ENCODE assay signal across 17 cellular contexts in genomic region chr17:38709864-38710602, GRCh38. TPM values are rescaled to one million over a fixed set of nuclear protein-coding genes. Genes with fewer than 3 reads are reported as not detected.
DNase-seq lines count a peak whose midpoint lies in the region; ATAC-seq, FAIRE-seq and TF ChIP-seq lines count a peak whose summit lies in the region.
"Had no signal": no experiment of that assay in that cellular context is flagged by ENCODE, and none has a peak within 500 bp of the region (broad histone marks: within the 10 kb centered on the region; RNA-seq: fewer than 3 reads in every experiment).

No MANE protein-coding gene starts in this region.

- no peak overlapping the region for H2AFZ ChIP-seq in DND-41 (ENCODE audit: low read depth, low read length)

- CTCF ChIA-PET in CD4-positive, alpha-beta memory T cell (lab: Charles Lee; ENCODE audit: partially characterized antibody), result interaction anchor here (0.8 to 6.5 kb wide), 4 partner anchors 18 to 32 kb away, joined by 3 to 34 read pairs (median 8); no protein-coding TSS in a partner anchor
- CTCF ChIA-PET in activated CD8-positive, alpha-beta T cell treated with anti-CD3 and anti-CD28 coated beads, Interleukin-2, amount 10 ng/mL, durations not matched to agents 7 days and 5 days (lab: Charles Lee), result interaction anchor here (1.1 to 1.8 kb wide), 4 partner anchors 13 to 33 kb away, joined by 3 to 14 read pairs (median 4); no protein-coding TSS in a partner anchor

- peaks cover 56% of the 10 kb centered on the region for H3K36me3 ChIP-seq in CD4-positive, alpha-beta memory T cell (ENCODE audit: insufficient read depth, low read length)
- H3K36me3 ChIP-seq in DND-41 (ENCODE audit: insufficient read depth, low read length), result peaks cover 82% of the 10 kb centered on the region
- peaks cover 0 to 9% (median 6%) of the 10 kb centered on the region in 3 donors for H3K36me3 ChIP-seq in pancreas

- TF ChIP-seq CTCF in DND-41 (IDR thresholded peaks at IDR 0.05; ENCODE audit: borderline replicate concordance, extremely low read depth, low read length, poor library complexity, severe bottlenecking) (no peak), pancreas (IDR thresholded peaks at IDR 0.05) (no peak)

- H3K4me1 ChIP-seq in CD4-positive, alpha-beta memory T cell (ENCODE audit: insufficient read depth, low read length), result peaks cover 40% of the 10 kb centered on the region
- peaks cover 22% of the 10 kb centered on the region for H3K4me1 ChIP-seq in DND-41 (ENCODE audit: insufficient read depth, low read length)
- peaks cover 0 to 5% (median 5%) of the 10 kb centered on the region in 3 donors for H3K4me1 ChIP-seq in pancreas

- H3K27ac ChIP-seq in CD4-positive, alpha-beta memory T cell (ENCODE audit: low read depth, low read length), result no peak overlapping the region
- H3K27ac ChIP-seq in DND-41 (ENCODE audit: low read length) (0 out of 2 replicates have a peak overlapping the region, but pooled peaks have one; percentile 30), pancreas (no peak overlapping the region)
- H3K27ac ChIP-seq: C4-2B, gastroesophageal sphincter, HL-60, spleen had no signal

- peak overlapping the region; percentile 67 to 86 (median 80) for H3K27ac Mint-ChIP-seq in CD4-positive, alpha-beta memory T cell
- peak overlapping the region; percentile 56 for H3K27ac Mint-ChIP-seq in activated CD8-positive, alpha-beta T cell treated with anti-CD3 and anti-CD28 coated beads, Interleukin-2, amount 10 ng/mL, durations not matched to agents 7 days and 5 days
- peak overlapping the region; percentile 72 to 94 for H3K27ac Mint-ChIP-seq in natural killer cell treated with Interleukin-12 subunit alpha and Interleukin-12 subunit beta and Interleukin-15 and Interleukin-18, amount 100 ng/mL, for 72 hours

- H3K4me2 ChIP-seq in DND-41 (ENCODE audit: insufficient read depth, low read length), result no peak overlapping the region

- peaks cover 32 to 79% of the 10 kb centered on the region in 2 donors for H3K36me3 Mint-ChIP-seq in CD4-positive, alpha-beta memory T cell
- peaks cover 69% of the 10 kb centered on the region for H3K36me3 Mint-ChIP-seq in activated CD8-positive, alpha-beta T cell treated with anti-CD3 and anti-CD28 coated beads, Interleukin-2, amount 10 ng/mL, durations not matched to agents 7 days and 5 days (ENCODE audit: low read depth)
- peaks cover 21% of the 10 kb centered on the region for H3K36me3 Mint-ChIP-seq in natural killer cell treated with Interleukin-12 subunit alpha and Interleukin-12 subunit beta and Interleukin-15 and Interleukin-18, amount 100 ng/mL, for 72 hours

- H3K4me3 ChIP-seq in CD4-positive, alpha-beta memory T cell (ENCODE audit: low read length in 2 of 2), result no peak overlapping the region
- H3K4me3 ChIP-seq in DND-41 (ENCODE audit: low read depth in 1 of 2, low read length in 2 of 2), result no peak overlapping the region
- no peak overlapping the region for H3K4me3 ChIP-seq in pancreas
- H3K4me3 ChIP-seq: gastroesophageal sphincter, GM12878, spleen had no signal

- H3K9me3 Mint-ChIP-seq in CD4-positive, alpha-beta memory T cell, result no peaks in the 10 kb centered on the region
- no peaks in the 10 kb centered on the region for H3K9me3 Mint-ChIP-seq in activated CD8-positive, alpha-beta T cell treated with anti-CD3 and anti-CD28 coated beads, Interleukin-2, amount 10 ng/mL, durations not matched to agents 7 days and 5 days (ENCODE audit: insufficient read depth)
- H3K9me3 Mint-ChIP-seq in natural killer cell treated with Interleukin-12 subunit alpha and Interleukin-12 subunit beta and Interleukin-15 and Interleukin-18, amount 100 ng/mL, for 72 hours, result no peaks in the 10 kb centered on the region

- intact Hi-C loops in CD4-positive, alpha-beta memory T cell (cut with micrococcal nuclease), result loop anchor here (10.0 kb wide), 1 partner anchor 495 kb away; the partner anchor contains the start of gene RPL19
- intact Hi-C loops in left cardiac atrium (cut with DNase I), result no loop called here
- intact Hi-C loops in pancreas (cut with DNase I), result no loop called here

- peaks cover 50% of the 10 kb centered on the region for H3K79me2 ChIP-seq in DND-41 (ENCODE audit: insufficient read depth, low read length)

- H3K4me3 Mint-ChIP-seq in CD4-positive, alpha-beta memory T cell, result no peak overlapping the region
- no peak overlapping the region for H3K4me3 Mint-ChIP-seq in activated CD8-positive, alpha-beta T cell treated with anti-CD3 and anti-CD28 coated beads, Interleukin-2, amount 10 ng/mL, durations not matched to agents 7 days and 5 days
- H3K4me3 Mint-ChIP-seq in natural killer cell treated with Interleukin-12 subunit alpha and Interleukin-12 subunit beta and Interleukin-15 and Interleukin-18, amount 100 ng/mL, for 72 hours, result peak overlapping the region; percentile 38
- H3K4me3 Mint-ChIP-seq: activated CD8-positive, alpha-beta memory T cell treated with anti-CD3 and anti-CD28 coated beads, Interleukin-2, amount 10 ng/mL, durations not matched to agents 7 days and 5 days had no signal

- H3K9ac ChIP-seq in DND-41 (ENCODE audit: low read depth, low read length), result no peak overlapping the region

- no peaks in the 10 kb centered on the region for H3K27me3 ChIP-seq in CD4-positive, alpha-beta memory T cell (ENCODE audit: insufficient read depth, low read length)
- H3K27me3 ChIP-seq in DND-41 (ENCODE audit: insufficient read depth, low read length, poor library complexity) (no peaks in the 10 kb centered on the region), pancreas (no peaks in the 10 kb centered on the region)
- H3K27me3 ChIP-seq: gastroesophageal sphincter had no signal

- peaks cover 37% of the 10 kb centered on the region for H4K20me1 ChIP-seq in DND-41 (ENCODE audit: insufficient read depth, low read length)

- no peak for FAIRE-seq in pancreas (lab: Jason Lieb, UNC)
- FAIRE-seq: endothelial cell of umbilical vein, GM12878 had no signal

- WGBS in pancreas, 2 donors, result 68% methylated on average over 13 of the region's 13 CpGs

- no peaks in the 10 kb centered on the region for H3K9me3 ChIP-seq in CD4-positive, alpha-beta memory T cell (ENCODE audit: control insufficient read depth in 1 of 2, low read length in 2 of 2)
- H3K9me3 ChIP-seq in DND-41 (ENCODE audit: insufficient read depth, low read length, severe bottlenecking), result no peaks in the 10 kb centered on the region
- H3K9me3 ChIP-seq in pancreas, result no peaks in the 10 kb centered on the region
- H3K9me3 ChIP-seq: gastroesophageal sphincter, spleen had no signal

- H3K4me1 Mint-ChIP-seq in CD4-positive, alpha-beta memory T cell, result peaks cover 19 to 63% (median 34%) of the 10 kb centered on the region in 4 donors
- H3K4me1 Mint-ChIP-seq in activated CD8-positive, alpha-beta T cell treated with anti-CD3 and anti-CD28 coated beads, Interleukin-2, amount 10 ng/mL, durations not matched to agents 7 days and 5 days (ENCODE audit: low read depth), result peaks cover 61% of the 10 kb centered on the region
- H3K4me1 Mint-ChIP-seq in natural killer cell treated with Interleukin-12 subunit alpha and Interleukin-12 subunit beta and Interleukin-15 and Interleukin-18, amount 100 ng/mL, for 72 hours (ENCODE audit: low read depth in 2 of 2), result peaks cover 54 to 59% of the 10 kb centered on the region in 2 donors

- H3K27me3 Mint-ChIP-seq in CD4-positive, alpha-beta memory T cell, result no peaks in the 10 kb centered on the region
- H3K27me3 Mint-ChIP-seq in activated CD8-positive, alpha-beta T cell treated with anti-CD3 and anti-CD28 coated beads, Interleukin-2, amount 10 ng/mL, durations not matched to agents 7 days and 5 days (ENCODE audit: low read depth), result no peaks in the 10 kb centered on the region
- no peaks in the 10 kb centered on the region for H3K27me3 Mint-ChIP-seq in natural killer cell treated with Interleukin-12 subunit alpha and Interleukin-12 subunit beta and Interleukin-15 and Interleukin-18, amount 100 ng/mL, for 72 hours
- H3K27me3 Mint-ChIP-seq: activated CD8-positive, alpha-beta memory T cell treated with anti-CD3 and anti-CD28 coated beads, Interleukin-2, amount 10 ng/mL, durations not matched to agents 7 days and 5 days had no signal

- no peak for ATAC-seq in DND-41 (ENCODE audit: insufficient read depth, low read depth)
- ATAC-seq in activated CD8-positive, alpha-beta T cell treated with anti-CD3 and anti-CD28 coated beads, Interleukin-2, amount 10 ng/mL, durations not matched to agents 7 days and 5 days, result no peak
- ATAC-seq in natural killer cell treated with Interleukin-12 subunit alpha and Interleukin-12 subunit beta and Interleukin-15 and Interleukin-18, amount 100 ng/mL, for 72 hours, result no peak
- no peak for ATAC-seq in left cardiac atrium
- no peak for ATAC-seq in pancreas
- ATAC-seq: activated CD8-positive, alpha-beta memory T cell treated with anti-CD3 and anti-CD28 coated beads, Interleukin-2, amount 10 ng/mL, durations not matched to agents 7 days and 5 days; gastroesophageal sphincter; GM12878 had no signal

- no peak for DNase-seq in CD4-positive, alpha-beta memory T cell
- DNase-seq in DND-41 (no peak), left cardiac atrium (no peak), pancreas (no peak), islet precursor cell (no peak)
- DNase-seq in activated CD8-positive, alpha-beta T cell treated with anti-CD3 and anti-CD28 coated beads, Interleukin-2, amount 10 ng/mL, durations not matched to agents 7 days and 5 days, result no peak
- no peak for DNase-seq in natural killer cell treated with Interleukin-12 subunit alpha and Interleukin-12 subunit beta and Interleukin-15 and Interleukin-18, amount 100 ng/mL, for 72 hours (ENCODE audit: low spot score)
- DNase-seq: activated CD8-positive, alpha-beta memory T cell treated with anti-CD3 and anti-CD28 coated beads, Interleukin-2, amount 10 ng/mL, durations not matched to agents 7 days and 5 days; NCI-H1417 treated with DMSO at 0.1 percent for 48 hours; NCI-H345; SIG-M5; spleen had no signal

- POLR2A ChIA-PET in CD4-positive, alpha-beta memory T cell (lab: Charles Lee; ENCODE audit: partially characterized antibody), result interaction anchor here (1.3 to 14.0 kb wide), 3 partner anchors 8 to 15 kb away, joined by 5 to 588 read pairs (median 8); partner anchors contain the start of gene CISD3
- POLR2A ChIA-PET in activated CD8-positive, alpha-beta T cell treated with anti-CD3 and anti-CD28 coated beads, Interleukin-2, amount 10 ng/mL, durations not matched to agents 7 days and 5 days (lab: Charles Lee), result interaction anchor here (0.6 to 2.5 kb wide), 5 partner anchors 9 to 21 kb away, joined by 3 to 13 read pairs (median 3); no protein-coding TSS in a partner anchor

RNA-seq across cellular contexts. Expression of gene MLLT6, which starts 5.0 kb away (rescaled TPM):
- total RNA-seq in CD4-positive, alpha-beta memory T cell, result 100 to 1,000 TPM; 493 to 505 TPM
- polyA plus RNA-seq in CD4-positive, alpha-beta memory T cell, result 10 to 100 TPM in 1 of 2 donors, 1 to 10 TPM in 1; 3.0 to 14.1 TPM
- 100 to 1,000 TPM; 211 to 219 TPM for total RNA-seq in activated CD8-positive, alpha-beta T cell treated with anti-CD3 and anti-CD28 coated beads, Interleukin-2, amount 10 ng/mL, durations not matched to agents 7 days and 5 days
- total RNA-seq in natural killer cell treated with Interleukin-12 subunit alpha and Interleukin-12 subunit beta and Interleukin-15 and Interleukin-18, amount 100 ng/mL, for 72 hours, result 100 to 1,000 TPM; 319 to 324 TPM
- total RNA-seq in left cardiac atrium (10 to 100 TPM; 76.1 to 88.9 TPM), pancreas (100 to 1,000 TPM in 1 of 6 donors, 10 to 100 TPM in 5; 51.3 to 112 (median 67.4) TPM)
- 100 to 1,000 TPM in 1 of 2 donors, 10 to 100 TPM in 1; 69.9 to 181 TPM for polyA plus RNA-seq in pancreas

RNA-seq across cellular contexts. Expression of gene CISD3, which starts 20.1 kb away (rescaled TPM):
- total RNA-seq in CD4-positive, alpha-beta memory T cell, result 10 to 100 TPM; 12.5 to 13.5 TPM
- polyA plus RNA-seq in CD4-positive, alpha-beta memory T cell, result 10 to 100 TPM; 55.3 to 57.6 TPM
- total RNA-seq in activated CD8-positive, alpha-beta T cell treated with anti-CD3 and anti-CD28 coated beads, Interleukin-2, amount 10 ng/mL, durations not matched to agents 7 days and 5 days, result 10 to 100 TPM; 48.2 to 56.1 TPM
- 10 to 100 TPM; 48.3 to 58.7 TPM for total RNA-seq in natural killer cell treated with Interleukin-12 subunit alpha and Interleukin-12 subunit beta and Interleukin-15 and Interleukin-18, amount 100 ng/mL, for 72 hours
- total RNA-seq in left cardiac atrium (10 to 100 TPM; 51.1 to 66.2 TPM), pancreas (10 to 100 TPM; 27.5 to 44.3 (median 30.9) TPM)
- polyA plus RNA-seq in pancreas, result 10 to 100 TPM; 28.1 to 34.9 TPM

RNA-seq across cellular contexts. Expression of gene EPOP, which starts 35.3 kb away (rescaled TPM):
- under 1 TPM; 0.09 to 0.25 TPM for total RNA-seq in CD4-positive, alpha-beta memory T cell
- polyA plus RNA-seq in CD4-positive, alpha-beta memory T cell, result not detected
- 10 to 100 TPM; 11.4 to 11.6 TPM for total RNA-seq in activated CD8-positive, alpha-beta T cell treated with anti-CD3 and anti-CD28 coated beads, Interleukin-2, amount 10 ng/mL, durations not matched to agents 7 days and 5 days
- total RNA-seq in natural killer cell treated with Interleukin-12 subunit alpha and Interleukin-12 subunit beta and Interleukin-15 and Interleukin-18, amount 100 ng/mL, for 72 hours, result 10 to 100 TPM; 20.5 to 41.0 TPM
- total RNA-seq in left cardiac atrium (1 to 10 TPM; 1.4 to 3.9 TPM), pancreas (1 to 10 TPM; 2.4 to 4.3 (median 3.1) TPM)
- polyA plus RNA-seq in pancreas, result 1 to 10 TPM in 1 of 2 donors, under 1 TPM in 1; 0.49 to 1.4 TPM

RNA-seq across cellular contexts. Expression of gene PCGF2, which starts 38.1 kb away (rescaled TPM):
- total RNA-seq in CD4-positive, alpha-beta memory T cell, result not detected
- polyA plus RNA-seq in CD4-positive, alpha-beta memory T cell, result not detected
- under 1 TPM; 0.63 to 0.70 TPM for total RNA-seq in activated CD8-positive, alpha-beta T cell treated with anti-CD3 and anti-CD28 coated beads, Interleukin-2, amount 10 ng/mL, durations not matched to agents 7 days and 5 days
- total RNA-seq in natural killer cell treated with Interleukin-12 subunit alpha and Interleukin-12 subunit beta and Interleukin-15 and Interleukin-18, amount 100 ng/mL, for 72 hours, result not detected
- 10 to 100 TPM; 28.2 to 45.2 TPM for total RNA-seq in left cardiac atrium
- total RNA-seq in pancreas, result 10 to 100 TPM; 12.9 to 25.2 (median 21.1) TPM
- polyA plus RNA-seq in pancreas, result 10 to 100 TPM; 39.2 to 39.6 TPM

RNA-seq across cellular contexts. Expression of gene PSMB3, which starts 42.5 kb away (rescaled TPM):
- 10 to 100 TPM; 93.5 to 99.0 TPM for total RNA-seq in CD4-positive, alpha-beta memory T cell
- 100 to 1,000 TPM; 391 to 517 TPM for polyA plus RNA-seq in CD4-positive, alpha-beta memory T cell
- total RNA-seq in activated CD8-positive, alpha-beta T cell treated with anti-CD3 and anti-CD28 coated beads, Interleukin-2, amount 10 ng/mL, durations not matched to agents 7 days and 5 days, result 100 to 1,000 TPM; 251 to 252 TPM
- 100 to 1,000 TPM; 288 to 306 TPM for total RNA-seq in natural killer cell treated with Interleukin-12 subunit alpha and Interleukin-12 subunit beta and Interleukin-15 and Interleukin-18, amount 100 ng/mL, for 72 hours
- total RNA-seq in left cardiac atrium, result 100 to 1,000 TPM; 139 to 163 TPM
- total RNA-seq in pancreas, result 10 to 100 TPM; 27.7 to 74.7 (median 54.5) TPM
- 100 to 1,000 TPM; 104 to 107 TPM for polyA plus RNA-seq in pancreas
